In the genomic region with DNA sequence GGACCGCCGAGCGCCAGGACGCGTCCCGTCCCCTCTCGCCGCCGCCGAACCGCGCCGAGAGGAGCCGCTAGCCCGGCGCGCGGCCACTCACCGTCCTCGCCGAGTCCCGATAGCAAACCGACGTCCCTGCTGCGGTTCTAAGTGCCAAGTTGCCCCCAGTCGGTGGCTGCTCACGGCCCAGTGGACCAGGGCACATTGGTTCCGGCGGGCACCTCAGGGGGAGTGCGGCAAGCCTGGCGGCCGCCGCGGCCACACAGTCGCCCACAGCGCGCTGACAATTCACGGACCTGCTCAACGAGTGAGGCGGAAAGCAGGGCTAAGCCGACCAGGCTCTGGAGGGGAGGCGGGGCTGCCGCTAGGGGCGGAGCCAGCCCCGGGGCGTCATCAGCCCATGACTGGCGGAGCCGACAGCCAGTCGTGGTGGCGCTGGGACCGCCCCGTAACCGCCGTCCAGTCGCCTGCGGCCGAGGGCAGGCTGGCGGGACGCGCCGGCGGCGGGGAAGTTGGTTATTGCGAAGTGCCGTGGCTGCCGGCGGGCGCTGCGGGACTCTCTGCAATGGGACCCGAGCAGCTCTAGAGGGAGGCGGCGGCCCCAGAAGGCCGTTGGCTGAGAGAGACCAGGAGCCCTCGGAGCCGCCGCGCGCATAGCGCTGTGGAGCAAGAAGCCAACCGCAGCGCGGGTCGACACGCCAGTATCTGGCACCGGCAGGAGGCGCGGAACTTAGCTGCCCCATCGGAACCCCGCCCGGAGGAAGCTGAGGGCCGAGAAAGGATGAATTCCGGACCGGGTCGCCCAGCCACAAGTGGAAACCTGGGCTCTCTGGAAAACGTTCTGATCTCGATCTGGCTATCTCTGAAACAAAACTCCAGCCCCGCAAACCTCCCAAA, we compare ENCODE assay signal across 1 cellular context.
TF ChIP-seq lines count a peak whose summit lies in the region.

A gene with protein sequence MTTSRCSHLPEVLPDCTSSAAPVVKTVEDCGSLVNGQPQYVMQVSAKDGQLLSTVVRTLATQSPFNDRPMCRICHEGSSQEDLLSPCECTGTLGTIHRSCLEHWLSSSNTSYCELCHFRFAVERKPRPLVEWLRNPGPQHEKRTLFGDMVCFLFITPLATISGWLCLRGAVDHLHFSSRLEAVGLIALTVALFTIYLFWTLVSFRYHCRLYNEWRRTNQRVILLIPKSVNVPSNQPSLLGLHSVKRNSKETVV (minus strand): TSS at position 300 of the 888 bp plus-strand sequence. CDS start 112,387 bp downstream, outside the sequence.

TF ChIP-seq in HEK293, 187 proteins besides CTCF, POLR2A, EP300 and RAD21 (continued from another document and continues in another):
- TF ChIP-seq, protein P1, sequence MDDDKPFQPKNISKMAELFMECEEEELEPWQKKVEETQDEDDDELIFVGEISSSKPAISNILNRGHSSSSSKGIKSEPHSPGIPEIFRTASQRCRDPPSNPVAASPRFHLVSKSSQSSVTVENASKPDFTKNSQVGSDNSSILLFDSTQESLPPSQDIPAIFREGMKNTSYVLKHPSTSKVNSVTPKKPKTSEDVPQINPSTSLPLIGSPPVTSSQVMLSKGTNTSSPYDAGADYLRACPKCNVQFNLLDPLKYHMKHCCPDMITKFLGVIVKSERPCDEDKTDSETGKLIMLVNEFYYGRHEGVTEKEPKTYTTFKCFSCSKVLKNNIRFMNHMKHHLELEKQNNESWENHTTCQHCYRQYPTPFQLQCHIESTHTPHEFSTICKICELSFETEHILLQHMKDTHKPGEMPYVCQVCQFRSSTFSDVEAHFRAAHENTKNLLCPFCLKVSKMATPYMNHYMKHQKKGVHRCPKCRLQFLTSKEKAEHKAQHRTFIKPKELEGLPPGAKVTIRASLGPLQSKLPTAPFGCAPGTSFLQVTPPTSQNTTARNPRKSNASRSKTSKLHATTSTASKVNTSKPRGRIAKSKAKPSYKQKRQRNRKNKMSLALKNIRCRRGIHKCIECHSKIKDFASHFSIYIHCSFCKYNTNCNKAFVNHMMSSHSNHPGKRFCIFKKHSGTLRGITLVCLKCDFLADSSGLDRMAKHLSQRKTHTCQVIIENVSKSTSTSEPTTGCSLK (tag by site-specific recombination; IDR thresholded peaks at IDR 0.05): no peak
- TF ChIP-seq ZNF354C (tag by site-specific recombination; IDR thresholded peaks at IDR 0.05; ENCODE audit: borderline replicate concordance, low read depth): no peak
- no peak; the same call in 1 of the 2 replicates for TF ChIP-seq SCRT1 (tag by site-specific recombination; IDR thresholded peaks at IDR 0.05; ENCODE audit: borderline replicate concordance)
- no peak for TF ChIP-seq ZNF140 (tag by site-specific recombination; IDR thresholded peaks at IDR 0.05)
- no peak for TF ChIP-seq ZNF830 (tag by site-specific recombination; IDR thresholded peaks at IDR 0.05; ENCODE audit: low read depth)
- TF ChIP-seq ZNF248 (tag by site-specific recombination; IDR thresholded peaks at IDR 0.05): no peak
- TF ChIP-seq ZNF324 (tag by site-specific recombination; IDR thresholded peaks at IDR 0.05): peak; percentile 40
- TF ChIP-seq KLF9 (tag by site-specific recombination; IDR thresholded peaks at IDR 0.05; ENCODE audit: low read depth): peak; percentile 53; the same call in 1 of the 2 replicates
- peak; percentile 47 for TF ChIP-seq ZNF341 (tag by site-specific recombination; IDR thresholded peaks at IDR 0.05; ENCODE audit: low read depth)
- TF ChIP-seq ZFP69B (tag by site-specific recombination; IDR thresholded peaks at IDR 0.05): no peak; the same call in 1 of the 2 replicates
- peak; percentile 49; the same call in 1 of the 2 replicates for TF ChIP-seq ZIC2 (tag by site-specific recombination; IDR thresholded peaks at IDR 0.05)
- TF ChIP-seq ZNF155 (tag by site-specific recombination; IDR thresholded peaks at IDR 0.05): no peak
- TF ChIP-seq, protein P2, sequence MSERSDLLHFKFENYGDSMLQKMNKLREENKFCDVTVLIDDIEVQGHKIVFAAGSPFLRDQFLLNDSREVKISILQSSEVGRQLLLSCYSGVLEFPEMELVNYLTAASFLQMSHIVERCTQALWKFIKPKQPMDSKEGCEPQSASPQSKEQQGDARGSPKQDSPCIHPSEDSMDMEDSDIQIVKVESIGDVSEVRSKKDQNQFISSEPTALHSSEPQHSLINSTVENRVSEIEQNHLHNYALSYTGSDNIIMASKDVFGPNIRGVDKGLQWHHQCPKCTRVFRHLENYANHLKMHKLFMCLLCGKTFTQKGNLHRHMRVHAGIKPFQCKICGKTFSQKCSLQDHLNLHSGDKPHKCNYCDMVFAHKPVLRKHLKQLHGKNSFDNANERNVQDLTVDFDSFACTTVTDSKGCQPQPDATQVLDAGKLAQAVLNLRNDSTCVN (tag by site-specific recombination; optimal IDR thresholded peaks at IDR 0.05): peak; percentile 97
- TF ChIP-seq ZNF571 (tag by site-specific recombination; IDR thresholded peaks at IDR 0.05): no peak
- no peak for TF ChIP-seq ZNF138 (tag by site-specific recombination; IDR thresholded peaks at IDR 0.05; ENCODE audit: borderline replicate concordance)
- TF ChIP-seq ZNF843 (tag by site-specific recombination; IDR thresholded peaks at IDR 0.05): no peak; the same call in none of the 2 replicates
- TF ChIP-seq ZNF777 (tag by site-specific recombination; IDR thresholded peaks at IDR 0.05; ENCODE audit: borderline replicate concordance): peak; percentile 80
- no peak for TF ChIP-seq ZNF121 (tag by site-specific recombination; IDR thresholded peaks at IDR 0.05)
- TF ChIP-seq KLF1 (tag by site-specific recombination; IDR thresholded peaks at IDR 0.05): peak; percentile 39; the same call in 1 of the 2 replicates
- no peak for TF ChIP-seq ZNF292 (tag by site-specific recombination; IDR thresholded peaks at IDR 0.05; ENCODE audit: borderline replicate concordance, low read depth)
- TF ChIP-seq GLIS1 (tag by site-specific recombination; IDR thresholded peaks at IDR 0.05): peak; percentile 13
- TF ChIP-seq MYNN (tag by site-specific recombination; IDR thresholded peaks at IDR 0.05; ENCODE audit: borderline replicate concordance): no peak; the same call in 1 of the 2 replicates
- TF ChIP-seq ZNF350 (tag by site-specific recombination; IDR thresholded peaks at IDR 0.05): no peak
- TF ChIP-seq GLI2 (tag by site-specific recombination; IDR thresholded peaks at IDR 0.05; ENCODE audit: borderline replicate concordance, low read depth): no peak
- TF ChIP-seq GFI1B (tag by site-specific recombination; IDR thresholded peaks at IDR 0.05): no peak
- peak; percentile 54; the same call in 1 of the 2 replicates for TF ChIP-seq ZNF785 (tag by site-specific recombination; IDR thresholded peaks at IDR 0.05)
- TF ChIP-seq, protein P3, sequence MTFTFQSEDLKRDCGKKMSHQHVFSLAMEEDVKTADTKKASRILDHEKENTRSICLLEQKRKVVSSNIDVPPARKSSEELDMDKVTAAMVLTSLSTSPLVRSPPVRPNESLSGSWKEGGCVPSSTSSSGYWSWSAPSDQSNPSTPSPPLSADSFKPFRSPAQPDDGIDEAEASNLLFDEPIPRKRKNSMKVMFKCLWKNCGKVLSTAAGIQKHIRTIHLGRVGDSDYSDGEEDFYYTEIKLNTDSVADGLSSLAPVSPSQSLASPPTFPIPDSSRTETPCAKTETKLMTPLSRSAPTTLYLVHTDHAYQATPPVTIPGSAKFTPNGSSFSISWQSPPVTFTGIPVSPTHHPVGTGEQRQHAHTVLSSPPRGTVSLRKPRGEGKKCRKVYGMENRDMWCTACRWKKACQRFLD (tag by site-specific recombination; IDR thresholded peaks at IDR 0.05): no peak
- no peak for TF ChIP-seq YY2 (tag by site-specific recombination; IDR thresholded peaks at IDR 0.05)
- no peak for TF ChIP-seq ZNF747 (tag by site-specific recombination; IDR thresholded peaks at IDR 0.05)
- no peak for TF ChIP-seq ZNF404 (tag by site-specific recombination; IDR thresholded peaks at IDR 0.05)
- 0 out of 2 replicates have a peak, but pooled peaks have one; percentile 13 for TF ChIP-seq ZBTB48 (tag by site-specific recombination; IDR thresholded peaks at IDR 0.05)
- TF ChIP-seq, protein P4, sequence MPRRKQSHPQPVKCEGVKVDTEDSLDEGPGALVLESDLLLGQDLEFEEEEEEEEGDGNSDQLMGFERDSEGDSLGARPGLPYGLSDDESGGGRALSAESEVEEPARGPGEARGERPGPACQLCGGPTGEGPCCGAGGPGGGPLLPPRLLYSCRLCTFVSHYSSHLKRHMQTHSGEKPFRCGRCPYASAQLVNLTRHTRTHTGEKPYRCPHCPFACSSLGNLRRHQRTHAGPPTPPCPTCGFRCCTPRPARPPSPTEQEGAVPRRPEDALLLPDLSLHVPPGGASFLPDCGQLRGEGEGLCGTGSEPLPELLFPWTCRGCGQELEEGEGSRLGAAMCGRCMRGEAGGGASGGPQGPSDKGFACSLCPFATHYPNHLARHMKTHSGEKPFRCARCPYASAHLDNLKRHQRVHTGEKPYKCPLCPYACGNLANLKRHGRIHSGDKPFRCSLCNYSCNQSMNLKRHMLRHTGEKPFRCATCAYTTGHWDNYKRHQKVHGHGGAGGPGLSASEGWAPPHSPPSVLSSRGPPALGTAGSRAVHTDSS (tag by site-specific recombination; IDR thresholded peaks at IDR 0.05): 0 out of 2 replicates have a peak, but pooled peaks have one; percentile 14
- peak; percentile 45 for TF ChIP-seq ZNF501 (tag by site-specific recombination; IDR thresholded peaks at IDR 0.05)
- no peak for TF ChIP-seq ZNF544 (tag by site-specific recombination; IDR thresholded peaks at IDR 0.05)
- TF ChIP-seq ZBTB17 (tag by site-specific recombination; IDR thresholded peaks at IDR 0.05): peak; percentile 87
- TF ChIP-seq, protein P5, sequence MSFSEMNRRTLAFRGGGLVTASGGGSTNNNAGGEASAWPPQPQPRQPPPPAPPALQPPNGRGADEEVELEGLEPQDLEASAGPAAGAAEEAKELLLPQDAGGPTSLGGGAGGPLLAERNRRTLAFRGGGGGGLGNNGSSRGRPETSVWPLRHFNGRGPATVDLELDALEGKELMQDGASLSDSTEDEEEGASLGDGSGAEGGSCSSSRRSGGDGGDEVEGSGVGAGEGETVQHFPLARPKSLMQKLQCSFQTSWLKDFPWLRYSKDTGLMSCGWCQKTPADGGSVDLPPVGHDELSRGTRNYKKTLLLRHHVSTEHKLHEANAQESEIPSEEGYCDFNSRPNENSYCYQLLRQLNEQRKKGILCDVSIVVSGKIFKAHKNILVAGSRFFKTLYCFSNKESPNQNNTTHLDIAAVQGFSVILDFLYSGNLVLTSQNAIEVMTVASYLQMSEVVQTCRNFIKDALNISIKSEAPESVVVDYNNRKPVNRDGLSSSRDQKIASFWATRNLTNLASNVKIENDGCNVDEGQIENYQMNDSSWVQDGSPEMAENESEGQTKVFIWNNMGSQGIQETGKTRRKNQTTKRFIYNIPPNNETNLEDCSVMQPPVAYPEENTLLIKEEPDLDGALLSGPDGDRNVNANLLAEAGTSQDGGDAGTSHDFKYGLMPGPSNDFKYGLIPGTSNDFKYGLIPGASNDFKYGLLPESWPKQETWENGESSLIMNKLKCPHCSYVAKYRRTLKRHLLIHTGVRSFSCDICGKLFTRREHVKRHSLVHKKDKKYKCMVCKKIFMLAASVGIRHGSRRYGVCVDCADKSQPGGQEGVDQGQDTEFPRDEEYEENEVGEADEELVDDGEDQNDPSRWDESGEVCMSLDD (tag by site-specific recombination; IDR thresholded peaks at IDR 0.05): no peak
- TF ChIP-seq ZBTB20 (tag by site-specific recombination; IDR thresholded peaks at IDR 0.05): peak; percentile 49; the same call in 1 of the 2 replicates
- TF ChIP-seq ZNF654 (tag by site-specific recombination; IDR thresholded peaks at IDR 0.05; ENCODE audit: low read depth): no peak
- TF ChIP-seq ZNF202 (tag by site-specific recombination; IDR thresholded peaks at IDR 0.05; ENCODE audit: borderline replicate concordance): no peak
- TF ChIP-seq, protein P6, sequence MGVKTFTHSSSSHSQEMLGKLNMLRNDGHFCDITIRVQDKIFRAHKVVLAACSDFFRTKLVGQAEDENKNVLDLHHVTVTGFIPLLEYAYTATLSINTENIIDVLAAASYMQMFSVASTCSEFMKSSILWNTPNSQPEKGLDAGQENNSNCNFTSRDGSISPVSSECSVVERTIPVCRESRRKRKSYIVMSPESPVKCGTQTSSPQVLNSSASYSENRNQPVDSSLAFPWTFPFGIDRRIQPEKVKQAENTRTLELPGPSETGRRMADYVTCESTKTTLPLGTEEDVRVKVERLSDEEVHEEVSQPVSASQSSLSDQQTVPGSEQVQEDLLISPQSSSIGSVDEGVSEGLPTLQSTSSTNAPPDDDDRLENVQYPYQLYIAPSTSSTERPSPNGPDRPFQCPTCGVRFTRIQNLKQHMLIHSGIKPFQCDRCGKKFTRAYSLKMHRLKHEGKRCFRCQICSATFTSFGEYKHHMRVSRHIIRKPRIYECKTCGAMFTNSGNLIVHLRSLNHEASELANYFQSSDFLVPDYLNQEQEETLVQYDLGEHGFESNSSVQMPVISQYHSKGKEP (tag by site-specific recombination; IDR thresholded peaks at IDR 0.05): no peak
- TF ChIP-seq, protein P7, sequence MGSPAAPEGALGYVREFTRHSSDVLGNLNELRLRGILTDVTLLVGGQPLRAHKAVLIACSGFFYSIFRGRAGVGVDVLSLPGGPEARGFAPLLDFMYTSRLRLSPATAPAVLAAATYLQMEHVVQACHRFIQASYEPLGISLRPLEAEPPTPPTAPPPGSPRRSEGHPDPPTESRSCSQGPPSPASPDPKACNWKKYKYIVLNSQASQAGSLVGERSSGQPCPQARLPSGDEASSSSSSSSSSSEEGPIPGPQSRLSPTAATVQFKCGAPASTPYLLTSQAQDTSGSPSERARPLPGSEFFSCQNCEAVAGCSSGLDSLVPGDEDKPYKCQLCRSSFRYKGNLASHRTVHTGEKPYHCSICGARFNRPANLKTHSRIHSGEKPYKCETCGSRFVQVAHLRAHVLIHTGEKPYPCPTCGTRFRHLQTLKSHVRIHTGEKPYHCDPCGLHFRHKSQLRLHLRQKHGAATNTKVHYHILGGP (tag by site-specific recombination; IDR thresholded peaks at IDR 0.05): no peak
- no peak for TF ChIP-seq ZNF211 (tag by site-specific recombination; IDR thresholded peaks at IDR 0.05; ENCODE audit: low read depth)
- no peak for TF ChIP-seq ZNF112 (tag by site-specific recombination; IDR thresholded peaks at IDR 0.05)
- TF ChIP-seq EGR2 (tag by site-specific recombination; IDR thresholded peaks at IDR 0.05; ENCODE audit: low read depth): no peak
- TF ChIP-seq ZNF221 (tag by site-specific recombination; IDR thresholded peaks at IDR 0.05; ENCODE audit: borderline replicate concordance): no peak
- TF ChIP-seq, protein P8, sequence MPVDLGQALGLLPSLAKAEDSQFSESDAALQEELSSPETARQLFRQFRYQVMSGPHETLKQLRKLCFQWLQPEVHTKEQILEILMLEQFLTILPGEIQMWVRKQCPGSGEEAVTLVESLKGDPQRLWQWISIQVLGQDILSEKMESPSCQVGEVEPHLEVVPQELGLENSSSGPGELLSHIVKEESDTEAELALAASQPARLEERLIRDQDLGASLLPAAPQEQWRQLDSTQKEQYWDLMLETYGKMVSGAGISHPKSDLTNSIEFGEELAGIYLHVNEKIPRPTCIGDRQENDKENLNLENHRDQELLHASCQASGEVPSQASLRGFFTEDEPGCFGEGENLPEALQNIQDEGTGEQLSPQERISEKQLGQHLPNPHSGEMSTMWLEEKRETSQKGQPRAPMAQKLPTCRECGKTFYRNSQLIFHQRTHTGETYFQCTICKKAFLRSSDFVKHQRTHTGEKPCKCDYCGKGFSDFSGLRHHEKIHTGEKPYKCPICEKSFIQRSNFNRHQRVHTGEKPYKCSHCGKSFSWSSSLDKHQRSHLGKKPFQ (tag by site-specific recombination; IDR thresholded peaks at IDR 0.05): no peak
